In the genomic region with DNA sequence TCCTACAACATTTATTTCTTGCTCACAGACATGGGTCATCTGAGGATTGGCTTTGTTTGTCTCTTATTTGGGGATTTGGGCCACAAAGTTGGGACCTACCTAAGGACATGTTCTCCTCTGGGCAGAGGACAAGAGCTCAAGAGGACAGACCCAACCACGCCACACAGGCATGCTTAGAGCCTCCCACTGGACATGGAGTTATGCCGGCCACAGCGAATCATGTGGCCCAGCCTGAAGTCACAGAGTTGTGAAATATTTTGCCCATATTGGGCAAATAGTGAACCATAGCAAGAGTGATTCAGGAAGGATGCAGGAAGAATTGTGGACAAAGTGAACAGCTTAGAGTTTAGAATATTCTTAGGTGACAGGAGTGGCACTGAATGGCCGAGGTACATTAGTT, we compare ENCODE assay signal across 12 cellular contexts. TPM values are rescaled to one million over a fixed set of nuclear protein-coding genes. Genes with fewer than 3 reads are reported as not detected.
A peak's percentile ranks its signal among the peaks of the same experiment; 100 is the strongest.
DNase-seq lines count a peak whose midpoint lies in the region; ATAC-seq, FAIRE-seq and TF ChIP-seq lines count a peak whose summit lies in the region.
"Had no signal": no experiment of that assay in that cellular context is flagged by ENCODE, and none has a peak within 500 bp of the region (broad histone marks: within the 10 kb centered on the region; RNA-seq: fewer than 3 reads in every experiment).

No MANE protein-coding gene starts in this region.

- H3K27ac ChIP-seq in Karpas-422 (ENCODE audit: low read length): no peak overlapping the region
- H3K27ac ChIP-seq: C4-2B, cardiac muscle cell had no signal

- POLR2A ChIA-PET in naive thymus-derived CD8-positive, alpha-beta T cell (lab: Charles Lee): no interaction called here

- no peak overlapping the region for H2AFZ ChIP-seq in Karpas-422 (ENCODE audit: low read length)

- H3K27me3 Mint-ChIP-seq in osteocyte (ENCODE audit: unreplicated experiment): no peaks in the 10 kb centered on the region
- H3K27me3 Mint-ChIP-seq in naive thymus-derived CD8-positive, alpha-beta T cell: no peaks in the 10 kb centered on the region
- H3K27me3 Mint-ChIP-seq: activated CD4-positive, alpha-beta T cell treated with anti-CD3 and anti-CD28 coated beads, Interleukin-2, amount 10 ng/mL, durations not matched to agents 7 days and 5 days had no signal

- peak overlapping the region; percentile 52 for H3K27ac Mint-ChIP-seq in osteocyte (ENCODE audit: unreplicated experiment)
- H3K27ac Mint-ChIP-seq in stimulated activated effector memory CD8-positive, alpha-beta T cell treated with anti-CD3 and anti-CD28 coated beads, Interleukin-12 subunit alpha, Interleukin-12 subunit beta, amount 100 ng/mL, for 72 hours: no peak overlapping the region
- H3K27ac Mint-ChIP-seq in naive thymus-derived CD8-positive, alpha-beta T cell: no peak overlapping the region
- H3K27ac Mint-ChIP-seq: activated CD4-positive, alpha-beta T cell treated with anti-CD3 and anti-CD28 coated beads, Interleukin-2, amount 10 ng/mL, durations not matched to agents 7 days and 5 days had no signal

- no peak for TF ChIP-seq CTCF in osteocyte (IDR thresholded peaks at IDR 0.05)

- no peaks in the 10 kb centered on the region for H3K9me3 ChIP-seq in Karpas-422 (ENCODE audit: low read length)

- H3K36me3 ChIP-seq in Karpas-422 (ENCODE audit: insufficient read depth, low read length): peaks cover 17% of the 10 kb centered on the region
- H3K36me3 ChIP-seq: cardiac muscle cell had no signal

- DNase-seq in AG08396 (ENCODE audit: low spot score): peak; percentile 79
- DNase-seq in RCC 7860 (ENCODE audit: low spot score): peak; percentile 9
- peak; percentile 24 for DNase-seq in fibroblast of the conjunctiva (ENCODE audit: low read depth)
- no peak for DNase-seq in osteocyte (ENCODE audit: extremely low spot score, unreplicated experiment)
- DNase-seq in stimulated activated effector memory CD8-positive, alpha-beta T cell treated with anti-CD3 and anti-CD28 coated beads, Interleukin-12 subunit alpha, Interleukin-12 subunit beta, amount 100 ng/mL, for 72 hours (ENCODE audit: low spot score in 2 of 2): no peak
- no peak for DNase-seq in naive thymus-derived CD8-positive, alpha-beta T cell
- DNase-seq in Karpas-422: no peak
- no peak for DNase-seq in globus pallidus (ENCODE audit: low spot score)
- DNase-seq: activated CD4-positive, alpha-beta T cell treated with anti-CD3 and anti-CD28 coated beads, Interleukin-2, amount 10 ng/mL, durations not matched to agents 7 days and 5 days; KBM-7 had no signal

- H3K9me3 Mint-ChIP-seq in osteocyte (ENCODE audit: unreplicated experiment): no peaks in the 10 kb centered on the region
- no peaks in the 10 kb centered on the region for H3K9me3 Mint-ChIP-seq in stimulated activated effector memory CD8-positive, alpha-beta T cell treated with anti-CD3 and anti-CD28 coated beads, Interleukin-12 subunit alpha, Interleukin-12 subunit beta, amount 100 ng/mL, for 72 hours
- H3K9me3 Mint-ChIP-seq in naive thymus-derived CD8-positive, alpha-beta T cell: peaks cover 0 to 4% (median 0%) of the 10 kb centered on the region in 9 donors
- H3K9me3 Mint-ChIP-seq: activated CD4-positive, alpha-beta T cell treated with anti-CD3 and anti-CD28 coated beads, Interleukin-2, amount 10 ng/mL, durations not matched to agents 7 days and 5 days had no signal

- H3K79me2 ChIP-seq in Karpas-422 (ENCODE audit: low read length): peaks cover 70% of the 10 kb centered on the region

- H3K36me3 Mint-ChIP-seq in osteocyte (ENCODE audit: unreplicated experiment): peaks cover 6% of the 10 kb centered on the region
- H3K36me3 Mint-ChIP-seq in stimulated activated effector memory CD8-positive, alpha-beta T cell treated with anti-CD3 and anti-CD28 coated beads, Interleukin-12 subunit alpha, Interleukin-12 subunit beta, amount 100 ng/mL, for 72 hours: peaks cover 13% of the 10 kb centered on the region
- peaks cover 0 to 7% (median 7%) of the 10 kb centered on the region in 3 donors for H3K36me3 Mint-ChIP-seq in naive thymus-derived CD8-positive, alpha-beta T cell

- no peak overlapping the region for H3K4me3 Mint-ChIP-seq in osteocyte (ENCODE audit: unreplicated experiment)
- H3K4me3 Mint-ChIP-seq in stimulated activated effector memory CD8-positive, alpha-beta T cell treated with anti-CD3 and anti-CD28 coated beads, Interleukin-12 subunit alpha, Interleukin-12 subunit beta, amount 100 ng/mL, for 72 hours: no peak overlapping the region
- H3K4me3 Mint-ChIP-seq in naive thymus-derived CD8-positive, alpha-beta T cell: no peak overlapping the region
- H3K4me3 Mint-ChIP-seq: activated CD4-positive, alpha-beta T cell treated with anti-CD3 and anti-CD28 coated beads, Interleukin-2, amount 10 ng/mL, durations not matched to agents 7 days and 5 days had no signal

- peaks cover 2% of the 10 kb centered on the region; the same call in 1 of the 2 replicates for H4K20me1 ChIP-seq in Karpas-422 (ENCODE audit: insufficient read depth, low read depth, low read length)

- no peak overlapping the region for H3K4me3 ChIP-seq in Karpas-422 (ENCODE audit: low read length)
- H3K4me3 ChIP-seq: cardiac muscle cell had no signal

- H3K4me1 ChIP-seq in Karpas-422 (ENCODE audit: low read length): peaks cover 33% of the 10 kb centered on the region

- ATAC-seq in stimulated activated effector memory CD8-positive, alpha-beta T cell treated with anti-CD3 and anti-CD28 coated beads, Interleukin-12 subunit alpha, Interleukin-12 subunit beta, amount 100 ng/mL, for 72 hours: no peak
- no peak for ATAC-seq in naive thymus-derived CD8-positive, alpha-beta T cell

- H3K9ac ChIP-seq in Karpas-422 (ENCODE audit: low read length): no peak overlapping the region

- no peak for FAIRE-seq in RCC 7860 (lab: Jason Lieb, UNC)

- no peaks in the 10 kb centered on the region for H3K27me3 ChIP-seq in Karpas-422 (ENCODE audit: low read length)
- H3K27me3 ChIP-seq: cardiac muscle cell had no signal

- no peaks in the 10 kb centered on the region for H3K9me2 ChIP-seq in Karpas-422 (replicated peaks; ENCODE audit: insufficient read depth, low read length)

- no peak overlapping the region for H3K4me2 ChIP-seq in Karpas-422 (ENCODE audit: low read depth, low read length, poor library complexity, severe bottlenecking)

- peaks cover 43% of the 10 kb centered on the region for H3K4me1 Mint-ChIP-seq in osteocyte (ENCODE audit: unreplicated experiment)
- H3K4me1 Mint-ChIP-seq in stimulated activated effector memory CD8-positive, alpha-beta T cell treated with anti-CD3 and anti-CD28 coated beads, Interleukin-12 subunit alpha, Interleukin-12 subunit beta, amount 100 ng/mL, for 72 hours: peaks cover 12% of the 10 kb centered on the region
- H3K4me1 Mint-ChIP-seq in naive thymus-derived CD8-positive, alpha-beta T cell: peaks cover 0 to 17% (median 7%) of the 10 kb centered on the region in 4 donors

RNA-seq across cellular contexts. Expression of a gene that starts 9.9 kb away (rescaled TPM):
- 30.7 and 35.7 TPM in 2 replicates for total RNA-seq in osteocyte
- total RNA-seq in naive thymus-derived CD8-positive, alpha-beta T cell: 10 to 100 TPM; 18.8 to 19.1 TPM
- 1 to 10 TPM; 4.3 to 8.3 (median 4.8) TPM for polyA plus RNA-seq in naive thymus-derived CD8-positive, alpha-beta T cell
- total RNA-seq in Karpas-422 (2014; rRNA removed; shearing (Covaris generic); ENCODE audit: low replicate concordance): 72.8 and 115 TPM in 2 replicates

Comparison
In these comparisons a context has a peak if more than half of its experiments do, and no peak if none do; other contexts are left out.
1. DNase-seq: peak in AG08396 (single experiment), RCC 7860 (single experiment) and fibroblast of the conjunctiva (single experiment); none in osteocyte (single experiment), stimulated activated effector memory CD8-positive, alpha-beta T cell treated with anti-CD3 and anti-CD28 coated beads, Interleukin-12 subunit alpha, Interleukin-12 subunit beta, amount 100 ng/mL, for 72 hours (0 of 2), naive thymus-derived CD8-positive, alpha-beta T cell (0 of 10), Karpas-422 (single experiment) and globus pallidus (single experiment).